ENCODE assay signal across 14 cellular contexts in the genomic region with DNA sequence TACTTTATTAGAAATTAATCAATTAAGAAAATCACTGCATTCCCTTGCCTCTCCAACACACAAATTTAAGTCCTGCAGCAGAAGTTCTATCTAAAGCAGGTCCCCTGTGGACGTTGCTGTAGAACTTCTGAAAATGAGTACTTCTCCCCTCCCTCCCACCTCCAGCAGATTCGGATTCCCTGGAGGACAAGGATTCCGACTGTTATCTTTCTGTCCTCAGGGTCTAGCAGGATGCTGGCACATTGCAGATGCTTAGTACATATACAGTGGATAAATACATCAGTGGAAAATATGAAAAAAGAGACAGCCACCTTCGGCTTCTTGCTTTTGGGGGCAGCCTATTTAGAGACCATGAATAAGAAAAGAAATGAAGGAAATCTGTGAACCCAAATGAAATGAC. TPM values are rescaled to one million over a fixed set of nuclear protein-coding genes. Genes with fewer than 3 reads are reported as not detected.
A peak's percentile ranks its signal among the peaks of the same experiment; 100 is the strongest.
DNase-seq lines count a peak whose midpoint lies in the region; ATAC-seq and TF ChIP-seq lines count a peak whose summit lies in the region.
"Had no signal": no experiment of that assay in that cellular context is flagged by ENCODE, and none has a peak within 500 bp of the region (broad histone marks: within the 10 kb centered on the region; RNA-seq: fewer than 3 reads in every experiment).

No MANE protein-coding gene starts in this region.

- H3K36me3 ChIP-seq in MM.1S (replicated peaks; ENCODE audit: insufficient read depth, low read length) (no peaks in the 10 kb centered on the region), iPS-18a (ENCODE audit: control insufficient read depth, low read depth, low read length) (no peaks in the 10 kb centered on the region), trophoblast cell (ENCODE audit: control insufficient read depth in 1 of 2, insufficient read depth in 2 of 2, low read length in 2 of 2) (no peaks in the 10 kb centered on the region)
- H3K36me3 ChIP-seq: BE2C had no signal

- H3K23ac ChIP-seq in H9 (ENCODE audit: insufficient read length, low read depth, low read length) = no peak overlapping the region
- no peak overlapping the region for H3K23ac ChIP-seq in trophoblast cell (ENCODE audit: low read length)

- no peak overlapping the region for H3K27ac Mint-ChIP-seq in H9
- no peak overlapping the region for H3K27ac Mint-ChIP-seq in natural killer cell
- H3K27ac Mint-ChIP-seq: CD4-positive, alpha-beta memory T cell had no signal

- no peaks in the 10 kb centered on the region for H3F3A ChIP-seq in MM.1S (ENCODE audit: insufficient read depth, low read length)

- intact Hi-C loops in natural killer cell (cut with micrococcal nuclease) = no loop called here

- H3K27me3 ChIP-seq in H9 (ENCODE audit: insufficient read depth, low read length) (peaks cover 14% of the 10 kb centered on the region; the same call in 1 of the 2 replicates), MM.1S (replicated peaks; ENCODE audit: insufficient read depth, low read length) (peaks cover 13% of the 10 kb centered on the region; the same call in 1 of the 2 replicates), iPS-18a (ENCODE audit: control insufficient read depth, insufficient read depth, low read length) (peaks cover 50% of the 10 kb centered on the region), trophoblast cell (ENCODE audit: insufficient read depth, low read length) (no peaks in the 10 kb centered on the region), foreskin keratinocyte (no peaks in the 10 kb centered on the region)
- H3K27me3 ChIP-seq: BE2C had no signal

- H3K4me3 Mint-ChIP-seq in H9 (peak overlapping the region; percentile 15 to 39; a peak in 1 of 5 replicates), natural killer cell (no peak overlapping the region)
- H3K4me3 Mint-ChIP-seq: CD4-positive, alpha-beta memory T cell had no signal

- H2BK5ac ChIP-seq in H9 (ENCODE audit: insufficient read length, low read length) = no peak overlapping the region
- H2BK5ac ChIP-seq in trophoblast cell (ENCODE audit: low read depth, low read length, poor library complexity) = no peak overlapping the region

- H2AFZ ChIP-seq in H9 (ENCODE audit: low read length) (no peak overlapping the region), MM.1S (ENCODE audit: low read length) (no peak overlapping the region), trophoblast cell (ENCODE audit: insufficient read depth, low read length, poor library complexity) (no peak overlapping the region)

- H4K20me1 ChIP-seq in H9 (ENCODE audit: control insufficient read depth, insufficient read depth, insufficient read length) = no peaks in the 10 kb centered on the region
- no peaks in the 10 kb centered on the region for H4K20me1 ChIP-seq in MM.1S (ENCODE audit: insufficient read depth, low read length)

- H3K36me3 Mint-ChIP-seq in H9 (ENCODE audit: insufficient read depth in 1 of 3, low read depth in 3 of 3) (peaks cover 5 to 17% (median 8%) of the 10 kb centered on the region in 3 experiments; a peak in 6 of 7 replicates), natural killer cell (no peaks in the 10 kb centered on the region)
- H3K36me3 Mint-ChIP-seq: CD4-positive, alpha-beta memory T cell had no signal

- no peaks in the 10 kb centered on the region for H3K79me1 ChIP-seq in H9 (ENCODE audit: insufficient read depth, low read depth, low read length, poor library complexity, severe bottlenecking)
- peaks cover 12% of the 10 kb centered on the region for H3K79me1 ChIP-seq in trophoblast cell (ENCODE audit: low read length)

- DNase-seq in H9 (no peak), MM.1S (no peak), trophoblast cell (peak; percentile 86 to 95), activated T-cell treated with anti-CD3 and anti-CD28 coated beads for 4 hours (no peak), natural killer cell (no peak), foreskin keratinocyte (no peak), NCI-H2107 treated with DMSO at 0.1 percent for 48 hours (lab: John Stamatoyannopoulos, UW; ENCODE audit: unreplicated experiment) (no peak)
- DNase-seq: BE2C; CD4-positive, alpha-beta memory T cell; DMS79 had no signal

- H2BK12ac ChIP-seq in H9 (ENCODE audit: insufficient read length, low read depth, low read length) (no peak overlapping the region), trophoblast cell (ENCODE audit: low read length) (no peak overlapping the region)

- no peak overlapping the region for H3K4me2 ChIP-seq in H9 (ENCODE audit: insufficient read depth, insufficient read length, low read length)
- H3K4me2 ChIP-seq in MM.1S (ENCODE audit: low read depth, low read length) = peak overlapping the region; percentile 55; the same call in 1 of the 2 replicates
- no peak overlapping the region for H3K4me2 ChIP-seq in trophoblast cell (ENCODE audit: low read length)
- H3K4me2 ChIP-seq: A549 had no signal

- no peaks in the 10 kb centered on the region for H3K23me2 ChIP-seq in H9 (ENCODE audit: insufficient read length, low read depth, low read length, poor library complexity, severe bottlenecking)

- H3K9me3 Mint-ChIP-seq in H9 (peaks cover 13 to 16% of the 10 kb centered on the region in 2 experiments), natural killer cell (no peaks in the 10 kb centered on the region)

- H3K14ac ChIP-seq in H9 (ENCODE audit: insufficient read depth, low read length) (no peak overlapping the region), trophoblast cell (ENCODE audit: low read length) (no peak overlapping the region)

- H3K4me3 ChIP-seq in MM.1S (ENCODE audit: low read length) (no peak overlapping the region), iPS-18a (ENCODE audit: low read length) (peak overlapping the region; percentile 41), trophoblast cell (ENCODE audit: low read depth, low read length) (no peak overlapping the region)
- H3K4me3 ChIP-seq: A549 had no signal

- H3K18ac ChIP-seq in H9 (ENCODE audit: insufficient read length, low read depth, low read length) = no peak overlapping the region
- H3K18ac ChIP-seq in trophoblast cell (ENCODE audit: low read length) = no peak overlapping the region

- H2AK5ac ChIP-seq in H9 (ENCODE audit: insufficient read length, low read length) (no peak overlapping the region), trophoblast cell (ENCODE audit: low read length) (no peak overlapping the region)

- H2BK15ac ChIP-seq in H9 (ENCODE audit: low read depth, low read length) = no peak overlapping the region

- no peak overlapping the region for H3K27ac ChIP-seq in H9 (ENCODE audit: insufficient read length, low read depth, low read length)
- H3K27ac ChIP-seq in MM.1S (ENCODE audit: low read length) = no peak overlapping the region
- H3K27ac ChIP-seq in iPS-18a (ENCODE audit: low read length) = no peak overlapping the region
- H3K27ac ChIP-seq in trophoblast cell (ENCODE audit: low read depth, low read length) = no peak overlapping the region
- no peak overlapping the region for H3K27ac ChIP-seq in foreskin keratinocyte
- H3K27ac ChIP-seq: A549, C4-2B had no signal

- H3K9me2 ChIP-seq in MM.1S (replicated peaks; ENCODE audit: insufficient read depth, low read length) = no peaks in the 10 kb centered on the region

- WGBS in H9 (ENCODE audit: extremely low coverage, insufficient read length, low lambda C conversion rate) = no CpG with 5 or more reads among the region's 4 CpGs
- WGBS in trophoblast cell (ENCODE audit: extremely low coverage, insufficient coverage, insufficient read length) = no CpG with 5 or more reads among the region's 4 CpGs

- H3K27me3 Mint-ChIP-seq in H9 (ENCODE audit: low read depth) (peaks cover 75% of the 10 kb centered on the region), natural killer cell (ENCODE audit: low read depth in 2 of 2) (peaks cover 9 to 13% of the 10 kb centered on the region in 2 donors)

- ATAC-seq in natural killer cell (no peak), foreskin keratinocyte (no peak)
- ATAC-seq: A549, HCT116 had no signal

- H3K4me1 ChIP-seq in H9 (ENCODE audit: insufficient read depth, low read length) (peaks cover 11% of the 10 kb centered on the region; the same call in 1 of the 2 replicates), MM.1S (ENCODE audit: low read length) (no peaks in the 10 kb centered on the region), iPS-18a (ENCODE audit: control insufficient read depth, low read depth, low read length) (peaks cover 32% of the 10 kb centered on the region), trophoblast cell (ENCODE audit: control insufficient read depth in 1 of 2, insufficient read depth in 2 of 2, low read length in 2 of 2) (peaks cover 12 to 14% of the 10 kb centered on the region in 2 experiments), foreskin keratinocyte (peaks cover 19% of the 10 kb centered on the region)
- H3K4me1 ChIP-seq: BE2C had no signal

- no peaks in the 10 kb centered on the region for H3K9me3 ChIP-seq in H9 (ENCODE audit: control insufficient read depth, low read depth, low read length)
- H3K9me3 ChIP-seq in MM.1S (replicated peaks; ENCODE audit: insufficient read depth, low read length) = no peaks in the 10 kb centered on the region
- H3K9me3 ChIP-seq in iPS-18a (ENCODE audit: control insufficient read depth, low read depth, low read length) = no peaks in the 10 kb centered on the region
- no peaks in the 10 kb centered on the region for H3K9me3 ChIP-seq in trophoblast cell (ENCODE audit: insufficient read depth, low read depth, low read length)
- H3K9me3 ChIP-seq: BE2C had no signal

- no peak overlapping the region for H4K12ac ChIP-seq in trophoblast cell (ENCODE audit: low read depth, low read length)

- no peak overlapping the region for H3K9ac ChIP-seq in H9 (ENCODE audit: extremely low read depth, insufficient read length, low read length)
- H3K9ac ChIP-seq in MM.1S (ENCODE audit: low read length) = no peak overlapping the region
- H3K9ac ChIP-seq in iPS-18a (ENCODE audit: low read length) = no peak overlapping the region
- H3K9ac ChIP-seq in trophoblast cell (ENCODE audit: low read length) = no peak overlapping the region

- TF ChIP-seq CTCF in H9 (conservative IDR thresholded peaks at IDR 0.05) (no peak), MM.1S (IDR thresholded peaks at IDR 0.05; ENCODE audit: low read length) (no peak), natural killer cell (IDR thresholded peaks at IDR 0.05) (no peak), foreskin keratinocyte (conservative IDR thresholded peaks at IDR 0.05) (no peak)

- H4K91ac ChIP-seq in H9 (ENCODE audit: insufficient read length, low read depth, low read length) (no peak overlapping the region), trophoblast cell (ENCODE audit: low read depth, low read length) (peak overlapping the region; percentile 9)

- no peak overlapping the region for H2BK20ac ChIP-seq in H9 (ENCODE audit: low read depth, low read length, poor library complexity, severe bottlenecking)

- H3K4ac ChIP-seq in H9 (ENCODE audit: low read depth, low read length) (no peak overlapping the region), trophoblast cell (ENCODE audit: low read depth, low read length) (no peak overlapping the region)

- no peak overlapping the region for H4K5ac ChIP-seq in H9 (ENCODE audit: insufficient read length, low read depth, low read length)

- H3K79me2 ChIP-seq in H9 (ENCODE audit: insufficient read depth, low read length) (no peaks in the 10 kb centered on the region), MM.1S (ENCODE audit: low read length) (no peaks in the 10 kb centered on the region), trophoblast cell (ENCODE audit: control insufficient read depth, insufficient read depth, low read length, poor library complexity) (peaks cover 2% of the 10 kb centered on the region)

- H4K8ac ChIP-seq in H9 (replicated peaks; ENCODE audit: insufficient read length, low read depth, low read length) = no peak overlapping the region
- no peak overlapping the region for H4K8ac ChIP-seq in trophoblast cell (ENCODE audit: low read depth, low read length)

- H3T11ph ChIP-seq in H9 (ENCODE audit: low read length) = no peak overlapping the region

- no peak overlapping the region for H3K56ac ChIP-seq in H9 (ENCODE audit: insufficient read length, low read depth, low read length)

- peaks cover 54 to 58% of the 10 kb centered on the region in 2 experiments for H3K4me1 Mint-ChIP-seq in H9
- no peaks in the 10 kb centered on the region for H3K4me1 Mint-ChIP-seq in natural killer cell
- H3K4me1 Mint-ChIP-seq: CD4-positive, alpha-beta memory T cell had no signal

- H2BK120ac ChIP-seq in H9 (ENCODE audit: low read depth, low read length, poor library complexity, severe bottlenecking) (no peak overlapping the region), trophoblast cell (ENCODE audit: insufficient read depth, low read length, poor library complexity) (no peak overlapping the region)

RNA-seq across cellular contexts. Expression of a gene that starts 32.1 kb away (rescaled TPM):
- total RNA-seq in H9 (2021) (1.2 and 1.3 TPM in 2 replicates), natural killer cell (under 1 TPM; 0.12 to 0.15 (median 0.14) TPM), foreskin keratinocyte (0.78 and 0.85 TPM in 2 replicates)
- 0.92 and 1.1 TPM in 2 replicates for polyA plus RNA-seq in trophoblast cell (2013)
- polyA plus RNA-seq in foreskin keratinocyte = 0.47 and 0.48 TPM in 2 replicates
- total RNA-seq: CD4-positive, alpha-beta memory T cell had no signal

Comparison
In these comparisons a context has a peak if more than half of its experiments do, and no peak if none do; other contexts are left out.
1. DNase-seq: peak in trophoblast cell (2 of 2); none in H9 (single experiment), MM.1S (single experiment), activated T-cell treated with anti-CD3 and anti-CD28 coated beads for 4 hours (single experiment), natural killer cell (single experiment), foreskin keratinocyte (0 of 2) and NCI-H2107 treated with DMSO at 0.1 percent for 48 hours (single experiment).